ENCODE assay signal across 1 cellular context in genomic region chr5:132812123-132812948, GRCh38.
TF ChIP-seq lines count a peak whose summit lies in the region.

No MANE protein-coding gene starts in this region.

TF ChIP-seq in GM12878, 131 proteins besides CTCF, POLR2A, EP300 and RAD21:
- TF ChIP-seq STAT3 (IDR thresholded peaks at IDR 0.05; ENCODE audit: low read depth, low read length) (no peak), GATAD2B (conservative IDR thresholded peaks at IDR 0.05; ENCODE audit: low read depth) (no peak), SREBF2 (IDR thresholded peaks at IDR 0.05; ENCODE audit: low read length) (no peak), MXI1 (IDR thresholded peaks at IDR 0.05; ENCODE audit: low read depth, low read length) (no peak), KLF5 (IDR thresholded peaks at IDR 0.05; ENCODE audit: partially characterized antibody) (no peak), IKZF2 (IDR thresholded peaks at IDR 0.05) (no peak), CUX1 (IDR thresholded peaks at IDR 0.05; ENCODE audit: insufficient replicate concordance, low read depth, low read length) (no peak), ZBTB40 (IDR thresholded peaks at IDR 0.05; ENCODE audit: borderline replicate concordance) (no peak), E4F1 (IDR thresholded peaks at IDR 0.05; ENCODE audit: borderline replicate concordance, partially characterized antibody) (no peak), ZNF687 (IDR thresholded peaks at IDR 0.05) (no peak), ESRRA (IDR thresholded peaks at IDR 0.05; ENCODE audit: low read length) (no peak), CBFB (IDR thresholded peaks at IDR 0.05; ENCODE audit: low read depth) (no peak), ZNF274 (IDR thresholded peaks at IDR 0.05; ENCODE audit: insufficient read depth, insufficient read length) (no peak), ZNF207 (IDR thresholded peaks at IDR 0.05; ENCODE audit: borderline replicate concordance) (no peak), POU2F2 (IDR thresholded peaks at IDR 0.05; ENCODE audit: borderline replicate concordance, low read depth, low read length) (no peak), MTA2 (IDR thresholded peaks at IDR 0.05; ENCODE audit: low read depth) (no peak), TCF3 (IDR thresholded peaks at IDR 0.05; ENCODE audit: borderline replicate concordance, insufficient read depth, low read depth, low read length) (no peak), SMAD1 (IDR thresholded peaks at IDR 0.05; ENCODE audit: low read depth, partially characterized antibody) (no peak), RB1 (IDR thresholded peaks at IDR 0.05; ENCODE audit: borderline replicate concordance) (no peak), NFIC (IDR thresholded peaks at IDR 0.05; ENCODE audit: low read depth, low read length) (no peak)
